ENCODE assay signal across 29 cellular contexts in genomic region chr7:8618441-8619070, GRCh38.
"Had no signal": no experiment of that assay in that cellular context is flagged by ENCODE, and none has a peak within 500 bp of the region (broad histone marks: within the 10 kb centered on the region; RNA-seq: fewer than 3 reads in every experiment).

No MANE protein-coding gene starts in this region.

- H3K9me3 ChIP-seq: ascending aorta, left lung, lower lobe of right lung, upper lobe of left lung, vagina had no signal

- H3K27ac Mint-ChIP-seq: activated naive CD4-positive, alpha-beta T cell treated with anti-CD3 and anti-CD28 coated beads, Interleukin-2, amount 10 ng/mL, durations not matched to agents 7 days and 5 days; activated naive CD8-positive, alpha-beta T cell treated with anti-CD3 and anti-CD28 coated beads, Interleukin-2, amount 10 ng/mL, durations not matched to agents 7 days and 5 days; activated T-helper 1 cell treated with anti-CD3 and anti-CD28 coated beads, Interleukin-12 subunit alpha, Interleukin-12 subunit beta, Interleukin-2, Interleukin-4 antibody, amounts not matched to agents 30 ng/mL and 10 ng/mL and 1 ng/mL, durations not matched to agents 14 hours and 24 hours and 36 hours; nephron; stimulated activated naive CD8-positive, alpha-beta T cell treated with anti-CD3 and anti-CD28 coated beads, Interleukin-15, Interleukin-2, amounts not matched to agents 100 ng/mL and 50 ng/mL, for 24 hours; T-helper 2 cell treated with Interferon-gamma antibody and Interleukin-4, amounts not matched to agents 5 μg/mL and 100 μg/mL, for 36 hours had no signal

- ATAC-seq: esophagus mucosa, left lung, lower lobe of right lung, right cardiac atrium had no signal

- H3K4me3 ChIP-seq: ascending aorta, left lung, lower lobe of right lung, upper lobe of left lung, vagina had no signal

- H3K4me1 ChIP-seq: ascending aorta, left lung, lower lobe of right lung, upper lobe of left lung, vagina had no signal

- H3K4me3 Mint-ChIP-seq: activated naive CD4-positive, alpha-beta T cell treated with anti-CD3 and anti-CD28 coated beads, Interleukin-2, amount 10 ng/mL, durations not matched to agents 7 days and 5 days; activated naive CD8-positive, alpha-beta T cell treated with anti-CD3 and anti-CD28 coated beads, Interleukin-2, amount 10 ng/mL, durations not matched to agents 7 days and 5 days; activated T-helper 1 cell treated with anti-CD3 and anti-CD28 coated beads, Interleukin-12 subunit alpha, Interleukin-12 subunit beta, Interleukin-2, Interleukin-4 antibody, amounts not matched to agents 30 ng/mL and 10 ng/mL and 1 ng/mL, durations not matched to agents 14 hours and 24 hours and 36 hours; nephron; stimulated activated naive CD8-positive, alpha-beta T cell treated with anti-CD3 and anti-CD28 coated beads, Interleukin-15, Interleukin-2, amounts not matched to agents 100 ng/mL and 50 ng/mL, for 24 hours; T-helper 2 cell treated with Interferon-gamma antibody and Interleukin-4, amounts not matched to agents 5 μg/mL and 100 μg/mL, for 36 hours had no signal

- H3K9me3 Mint-ChIP-seq: activated naive CD4-positive, alpha-beta T cell treated with anti-CD3 and anti-CD28 coated beads, Interleukin-2, amount 10 ng/mL, durations not matched to agents 7 days and 5 days; activated naive CD8-positive, alpha-beta T cell treated with anti-CD3 and anti-CD28 coated beads, Interleukin-2, amount 10 ng/mL, durations not matched to agents 7 days and 5 days; activated T-helper 1 cell treated with anti-CD3 and anti-CD28 coated beads, Interleukin-12 subunit alpha, Interleukin-12 subunit beta, Interleukin-2, Interleukin-4 antibody, amounts not matched to agents 30 ng/mL and 10 ng/mL and 1 ng/mL, durations not matched to agents 14 hours and 24 hours and 36 hours; nephron; T-helper 2 cell treated with Interferon-gamma antibody and Interleukin-4, amounts not matched to agents 5 μg/mL and 100 μg/mL, for 36 hours had no signal

- H3K27ac ChIP-seq: ascending aorta, brain microvascular endothelial cell, left lung, lower lobe of right lung, upper lobe of left lung, vagina had no signal

- DNase-seq: activated CD4-positive, alpha-beta T cell treated with anti-CD3 and anti-CD28 coated beads for 4 hours; activated CD4-positive, alpha-beta T cell treated with anti-CD3 and anti-CD28 coated beads, Interleukin-2, amount 50 U/mL, for 48 hours; activated CD8-positive, alpha-beta memory T cell treated with anti-CD3 and anti-CD28 coated beads, Interleukin-2, amount 50 U/mL, for 4 hours; activated gamma-delta T cell; activated naive CD4-positive, alpha-beta T cell treated with anti-CD3 and anti-CD28 coated beads, Interleukin-2, amount 10 ng/mL, durations not matched to agents 7 days and 5 days; activated naive CD8-positive, alpha-beta T cell treated with anti-CD3 and anti-CD28 coated beads, Interleukin-2, amount 10 ng/mL, durations not matched to agents 7 days and 5 days; activated T-cell treated with anti-CD3 and anti-CD28 coated beads, Interleukin-2, amount 50 U/mL, for 1 hour; brain microvascular endothelial cell; caudate nucleus; cortex of kidney; foreskin fibroblast; head of caudate nucleus; hypothalamus; left lung; lower lobe of right lung; mesenchymal stem cell; occipital lobe; right cardiac atrium; stimulated activated CD4-positive, alpha-beta T cell treated with anti-CD3 and anti-CD28 coated beads, Interleukin-4, amount 100 ng/mL, for 1 hour; substantia nigra; T-helper 1 cell; upper lobe of left lung had no signal

- H3K36me3 ChIP-seq: ascending aorta, brain microvascular endothelial cell, left lung, lower lobe of right lung, upper lobe of left lung, vagina had no signal

- H3K4me1 Mint-ChIP-seq: activated naive CD4-positive, alpha-beta T cell treated with anti-CD3 and anti-CD28 coated beads, Interleukin-2, amount 10 ng/mL, durations not matched to agents 7 days and 5 days; activated naive CD8-positive, alpha-beta T cell treated with anti-CD3 and anti-CD28 coated beads, Interleukin-2, amount 10 ng/mL, durations not matched to agents 7 days and 5 days; nephron had no signal

- H3K27me3 ChIP-seq: ascending aorta, brain microvascular endothelial cell, left lung, upper lobe of left lung, vagina had no signal

- H3K27me3 Mint-ChIP-seq: activated naive CD4-positive, alpha-beta T cell treated with anti-CD3 and anti-CD28 coated beads, Interleukin-2, amount 10 ng/mL, durations not matched to agents 7 days and 5 days; stimulated activated naive CD8-positive, alpha-beta T cell treated with anti-CD3 and anti-CD28 coated beads, Interleukin-15, Interleukin-2, amounts not matched to agents 100 ng/mL and 50 ng/mL, for 24 hours had no signal

- H3K36me3 Mint-ChIP-seq: activated naive CD4-positive, alpha-beta T cell treated with anti-CD3 and anti-CD28 coated beads, Interleukin-2, amount 10 ng/mL, durations not matched to agents 7 days and 5 days; activated naive CD8-positive, alpha-beta T cell treated with anti-CD3 and anti-CD28 coated beads, Interleukin-2, amount 10 ng/mL, durations not matched to agents 7 days and 5 days had no signal
